8 cellular contexts compared by ENCODE assay signal in genomic region chr3:30042274-30042859, GRCh38.
DNase-seq lines count a peak whose midpoint lies in the region; ATAC-seq, FAIRE-seq and TF ChIP-seq lines count a peak whose summit lies in the region.

No MANE protein-coding gene starts in this region.

- H3K36me3 Mint-ChIP-seq in activated naive CD8-positive, alpha-beta T cell treated with anti-CD3 and anti-CD28 coated beads for 36 hours = no peaks in the 10 kb centered on the region

- FAIRE-seq in A204.1 (lab: Jason Lieb, UNC) (peak; percentile 79), GM12891 (lab: Jason Lieb, UNC) (no peak)

- no peak overlapping the region for H3K27ac ChIP-seq in Karpas-422 (ENCODE audit: low read length)
- no peak overlapping the region for H3K27ac ChIP-seq in SJCRH30
- no peak overlapping the region for H3K27ac ChIP-seq in heart left ventricle

- H3K9me3 ChIP-seq in Karpas-422 (ENCODE audit: low read length) = no peaks in the 10 kb centered on the region; the same call in 1 of the 2 replicates
- H3K9me3 ChIP-seq in SJCRH30 (replicated peaks) = no peaks in the 10 kb centered on the region
- no peaks in the 10 kb centered on the region for H3K9me3 ChIP-seq in heart left ventricle

- H3K4me3 Mint-ChIP-seq in activated naive CD8-positive, alpha-beta T cell treated with anti-CD3 and anti-CD28 coated beads for 36 hours = no peak overlapping the region

- WGBS in heart left ventricle, 4 donors = 20 to 24% (median 23%) methylated on average over 4 of the region's 4 CpGs

- H3K9me3 Mint-ChIP-seq in activated naive CD8-positive, alpha-beta T cell treated with anti-CD3 and anti-CD28 coated beads for 36 hours = no peaks in the 10 kb centered on the region

- H3K4me3 ChIP-seq in Karpas-422 (ENCODE audit: low read length) = no peak overlapping the region
- H3K4me3 ChIP-seq in SJCRH30 = no peak overlapping the region
- no peak overlapping the region for H3K4me3 ChIP-seq in heart left ventricle

- H2AFZ ChIP-seq in Karpas-422 (ENCODE audit: low read length) = no peak overlapping the region

- peaks cover 16% of the 10 kb centered on the region for H3K27me3 Mint-ChIP-seq in activated naive CD8-positive, alpha-beta T cell treated with anti-CD3 and anti-CD28 coated beads for 36 hours

- H3K4me1 Mint-ChIP-seq in activated naive CD8-positive, alpha-beta T cell treated with anti-CD3 and anti-CD28 coated beads for 36 hours = no peaks in the 10 kb centered on the region

- H3K79me2 ChIP-seq in Karpas-422 (ENCODE audit: low read length) = no peaks in the 10 kb centered on the region

- no peaks in the 10 kb centered on the region for H3K9me2 ChIP-seq in Karpas-422 (replicated peaks; ENCODE audit: insufficient read depth, low read length)

- no peak overlapping the region for H3K4me2 ChIP-seq in Karpas-422 (ENCODE audit: low read depth, low read length, poor library complexity, severe bottlenecking)

- peak; percentile 67 to 85 (median 78) for TF ChIP-seq CTCF in heart left ventricle (IDR thresholded peaks at IDR 0.05)

- H3K36me3 ChIP-seq in Karpas-422 (ENCODE audit: insufficient read depth, low read length) (no peaks in the 10 kb centered on the region), SJCRH30 (no peaks in the 10 kb centered on the region), heart left ventricle (no peaks in the 10 kb centered on the region)

- no peak overlapping the region for H3K9ac ChIP-seq in Karpas-422 (ENCODE audit: low read length)

- H3K27me3 ChIP-seq in Karpas-422 (ENCODE audit: low read length) (no peaks in the 10 kb centered on the region), SJCRH30 (no peaks in the 10 kb centered on the region), heart left ventricle (no peaks in the 10 kb centered on the region)

- intact Hi-C loops in heart left ventricle (cut with DNase I) = loop anchor here (1.0 to 10.0 kb wide), 15 partner anchors 70 to 1092 kb away; no protein-coding TSS in a partner anchor

- H3K4me1 ChIP-seq in Karpas-422 (ENCODE audit: low read length) (no peaks in the 10 kb centered on the region), SJCRH30 (0 out of 2 replicates have a peak, but pooled peaks cover 3% of the 10 kb centered on the region), heart left ventricle (peaks cover 0 to 21% (median 1%) of the 10 kb centered on the region in 12 donors)

- TF ChIP-seq POLR2A in GM12891 (IDR thresholded peaks at IDR 0.05; ENCODE audit: low read depth, low read length) (no peak), heart left ventricle (IDR thresholded peaks at IDR 0.05) (no peak)

- peak; percentile 4 for DNase-seq in GM12891 (ENCODE audit: insufficient read length, low spot score)
- peak; percentile 80 for DNase-seq in Karpas-422
- peak; percentile 61 to 82 for DNase-seq in SJCRH30
- DNase-seq in activated naive CD8-positive, alpha-beta T cell treated with anti-CD3 and anti-CD28 coated beads for 36 hours = peak; percentile 50
- DNase-seq in heart left ventricle = peak in 4 of 5 donors; percentile 35 to 55 (median 50)
- peak; percentile 50 for DNase-seq in putamen (ENCODE audit: low spot score)

- no peak overlapping the region for H3K27ac Mint-ChIP-seq in activated naive CD8-positive, alpha-beta T cell treated with anti-CD3 and anti-CD28 coated beads for 36 hours

- no peaks in the 10 kb centered on the region for H4K20me1 ChIP-seq in Karpas-422 (ENCODE audit: insufficient read depth, low read depth, low read length)

- ATAC-seq in heart left ventricle = peak in 3 of 4 donors; percentile 46 to 78 (median 66)
- no peak for ATAC-seq in esophagus mucosa

TF ChIP-seq in GM12891, 5 proteins besides CTCF, POLR2A, EP300 and RAD21:
- TF ChIP-seq POLR2AphosphoS5 (IDR thresholded peaks at IDR 0.05; ENCODE audit: low read depth, low read length) (no peak), PAX5 (IDR thresholded peaks at IDR 0.05; ENCODE audit: insufficient read depth, low read length, severe bottlenecking) (no peak), POU2F2 (IDR thresholded peaks at IDR 0.05; ENCODE audit: low read depth, low read length) (no peak), SPI1 (IDR thresholded peaks at IDR 0.05; ENCODE audit: low read depth, low read length) (no peak), TAF1 (IDR thresholded peaks at IDR 0.05; ENCODE audit: low read depth, low read length) (no peak)

Comparison
In these comparisons a context has a peak if more than half of its experiments do, and no peak if none do; other contexts are left out.
1. DNase-seq: peak in every context shown above with its lines; median percentile 80 in Karpas-422; 72 in SJCRH30; 50 in activated naive CD8-positive, alpha-beta T cell treated with anti-CD3 and anti-CD28 coated beads for 36 hours; 50 in putamen; 50 in heart left ventricle; 4 in GM12891.